ENCODE assay signal across 8 cellular contexts in the genomic region with DNA sequence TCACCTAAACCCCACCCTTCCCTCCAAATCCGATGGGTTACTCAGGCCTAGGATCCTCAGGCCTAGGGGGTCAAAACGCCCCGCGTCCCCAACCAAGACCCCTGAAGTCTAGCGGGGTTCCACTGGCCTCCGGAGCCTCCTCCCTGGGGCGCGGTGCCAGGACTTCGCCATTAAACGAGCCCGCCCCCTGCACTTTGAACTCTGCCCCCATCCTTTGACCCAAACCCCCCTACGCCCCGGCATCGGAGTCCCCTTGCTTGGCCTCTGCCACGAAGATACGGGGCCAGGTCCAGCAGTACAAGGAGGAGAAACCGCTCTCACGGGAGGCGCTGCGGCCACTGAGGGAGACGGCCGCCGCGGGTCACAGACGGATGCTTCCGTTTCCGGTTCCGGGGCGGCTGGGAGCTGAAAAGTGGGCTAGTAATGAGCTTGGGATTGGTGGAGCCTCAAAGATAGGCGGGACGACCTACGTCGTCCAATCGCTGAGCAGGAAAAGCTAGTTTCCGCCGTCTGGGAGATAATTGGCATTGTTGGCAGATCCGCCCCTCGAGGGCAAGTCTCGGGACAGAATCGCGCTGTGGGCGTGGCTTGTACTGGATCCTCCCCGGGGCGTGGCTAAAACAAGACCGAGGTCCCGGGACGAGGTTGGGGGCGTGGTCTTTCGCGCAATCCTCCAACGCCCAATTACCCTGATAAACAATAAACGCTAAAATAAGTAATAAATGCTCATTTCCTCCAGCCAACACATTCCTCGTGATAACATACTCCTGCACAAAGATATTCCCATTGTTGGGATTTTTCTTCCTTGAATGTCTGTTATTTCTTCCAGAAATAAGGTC. TPM values are rescaled to one million over a fixed set of nuclear protein-coding genes. Genes with fewer than 3 reads are reported as not detected.
DNase-seq lines count a peak whose midpoint lies in the region; ATAC-seq and TF ChIP-seq lines count a peak whose summit lies in the region.

No MANE protein-coding gene starts in this region.

- H3K27ac ChIP-seq in IMR-90 (ENCODE audit: insufficient read depth, low read length): peak overlapping the region; percentile 94

- H2AK9ac ChIP-seq in IMR-90 (replicated peaks; ENCODE audit: low read depth, low read length, poor library complexity): peak overlapping the region; percentile 98

- peak overlapping the region; percentile 70 for H3K4me3 ChIP-seq in IMR-90 (ENCODE audit: insufficient read depth, low read depth, low read length)
- peak overlapping the region; percentile 96 for H3K4me3 ChIP-seq in epithelial cell of esophagus (ENCODE audit: low read length)

- peak overlapping the region; percentile 31 for H2AK5ac ChIP-seq in IMR-90 (ENCODE audit: low read depth, low read length)

- no TSS peak for BruUV-seq in IMR-90 (replicated peaks; lab: Mats Ljungman, UMichigan)

- H4K20me1 ChIP-seq in IMR-90 (ENCODE audit: insufficient read depth, low read length): no peaks in the 10 kb centered on the region

- dilution Hi-C loops in IMR-90 (cut with HindIII; ENCODE audit: low sequenced_read_pairs, unreplicated experiment): no loop called here

- in situ Hi-C loops in IMR-90 (cut with MboI; ENCODE audit: low sequenced_read_pairs): loop anchor here (5.0 to 25.0 kb wide), 2 partner anchors 152 to 537 kb away; a partner anchor contains a TSS

- H3K27me3 ChIP-seq in IMR-90 (ENCODE audit: control insufficient read depth, insufficient read depth, low read length): no peaks in the 10 kb centered on the region

- peaks cover 13 to 17% of the 10 kb centered on the region in 2 experiments for H3K79me1 ChIP-seq in IMR-90 (ENCODE audit: low read depth in 1 of 2, low read length in 2 of 2)

- DNase-seq in DMS114 treated with DMSO at 0.1 percent for 48 hours (lab: John Stamatoyannopoulos, UW; ENCODE audit: unreplicated experiment) (peak; percentile 93), IMR-90 (peak; percentile 99), OCI-M1 (lab: John Stamatoyannopoulos, UW) (peak; percentile 98), activated T-cell treated with anti-CD3 and anti-CD28 coated beads for 48 hours (ENCODE audit: low read depth) (peak; percentile 99), epithelial cell of esophagus (ENCODE audit: low read depth) (peak; percentile 100), middle frontal gyrus (ENCODE audit: extremely low spot score, low spot score) (peak; percentile 98)
- peak; percentile 100 for DNase-seq in stimulated activated CD8-positive, alpha-beta memory T cell treated with anti-CD3 and anti-CD28 coated beads, Interleukin-2, amount 100 ng/mL, for 1 hour (ENCODE audit: low read depth in 2 of 2)

- H3K14ac ChIP-seq in IMR-90 (replicated peaks; ENCODE audit: low read depth, low read length): peak overlapping the region; percentile 94

- no peak overlapping the region; the same call in 1 of the 2 replicates for H3K18ac ChIP-seq in IMR-90 (ENCODE audit: low read depth, low read length)

- H2AFZ ChIP-seq in IMR-90 (replicated peaks; ENCODE audit: low read length, poor library complexity): peak overlapping the region; percentile 93

- H3K23ac ChIP-seq in IMR-90 (ENCODE audit: low read depth, low read length): peak overlapping the region; percentile 90

- H4K8ac ChIP-seq in IMR-90 (ENCODE audit: low read depth in 2 of 2, low read length in 2 of 2): peak overlapping the region; percentile 30 to 91

- H4K5ac ChIP-seq in IMR-90 (ENCODE audit: low read depth, low read length): peak overlapping the region; percentile 80

- 0 out of 2 replicates have a peak, but pooled peaks cover 2% of the 10 kb centered on the region for H3K4me1 ChIP-seq in IMR-90 (ENCODE audit: control insufficient read depth, insufficient read depth, low read length)

- CTCF ChIA-PET in IMR-90 (lab: Yijun Ruan, JAX): interaction anchor here (0.5 to 2.1 kb wide), 17 partner anchors 9 to 535 kb away, joined by 3 to 9 read pairs (median 3); a partner anchor contains a TSS

- H3K36me3 ChIP-seq in IMR-90 (ENCODE audit: control insufficient read depth, insufficient read depth, low read length): no peaks in the 10 kb centered on the region

- H3K9me1 ChIP-seq in IMR-90 (ENCODE audit: insufficient read depth, low read length): peaks cover 7% of the 10 kb centered on the region

- WGBS in IMR-90 (ENCODE audit: extremely low coverage in 2 of 2, insufficient read length in 1 of 2), 2 experiments: 0% methylated on average over 22 of the region's 53 CpGs; no CpG with 5 or more reads in 1 of the 2 experiments

- peak overlapping the region; percentile 58 for H4K91ac ChIP-seq in IMR-90 (ENCODE audit: insufficient read depth, low read depth, low read length)

- peak overlapping the region; percentile 45; the same call in 1 of the 2 replicates for H2BK120ac ChIP-seq in IMR-90 (ENCODE audit: low read depth, low read length)

- peak; percentile 90 for ATAC-seq in GM21529 (IDR thresholded peaks at IDR 0.05; ENCODE audit: unreplicated experiment)
- peak; percentile 97 for ATAC-seq in IMR-90 (ENCODE audit: low read depth)

- peak overlapping the region; percentile 87 for H3K4ac ChIP-seq in IMR-90 (ENCODE audit: low read depth, low read length)

- H2BK5ac ChIP-seq in IMR-90 (ENCODE audit: low read depth, low read length, poor library complexity, severe bottlenecking): peak overlapping the region; percentile 89

- peak overlapping the region; percentile 90 for H3K9ac ChIP-seq in IMR-90 (ENCODE audit: low read depth, low read length)

- TF ChIP-seq CTCF in IMR-90 (conservative IDR thresholded peaks at IDR 0.05; ENCODE audit: low read depth, low read length) (no peak), epithelial cell of esophagus (IDR thresholded peaks at IDR 0.05; ENCODE audit: insufficient read depth, low read depth, low read length, missing control alignments) (no peak)

- peak overlapping the region; percentile 84 for H3K56ac ChIP-seq in IMR-90 (ENCODE audit: extremely low read depth, insufficient read depth, low read length)

- POLR2A ChIA-PET in IMR-90 (lab: Charles Lee; ENCODE audit: unreplicated experiment): interaction anchor here (0.6 to 0.8 kb wide), 5 partner anchors 15 to 678 kb away, joined by 3 to 10 read pairs (median 4); no protein-coding TSS in a partner anchor

- no peak overlapping the region for H2BK15ac ChIP-seq in IMR-90 (ENCODE audit: low read depth, low read length)

- H2BK20ac ChIP-seq in IMR-90 (ENCODE audit: low read depth, low read length): no peak overlapping the region

- no peak for TF ChIP-seq RAD21 in IMR-90 (IDR thresholded peaks at IDR 0.05; ENCODE audit: low read length)

- peak overlapping the region; percentile 88 for H3K4me2 ChIP-seq in IMR-90 (ENCODE audit: low read depth, low read length)

- intact Hi-C loops in IMR-90 (cut with micrococcal nuclease): no loop called here

- peak; percentile 95 for TF ChIP-seq POLR2A in IMR-90 (IDR thresholded peaks at IDR 0.05; ENCODE audit: low read depth, low read length)

- H3K9me3 ChIP-seq in IMR-90 (ENCODE audit: control insufficient read depth, insufficient read depth, low read length): no peaks in the 10 kb centered on the region

TF ChIP-seq in IMR-90, 13 proteins besides CTCF, POLR2A, EP300 and RAD21:
- TF ChIP-seq NFE2L2 (IDR thresholded peaks at IDR 0.05; ENCODE audit: low read depth, low read length): 0 out of 2 replicates have a peak, but pooled peaks have one; percentile 8
- TF ChIP-seq MAFK (IDR thresholded peaks at IDR 0.05; ENCODE audit: low read depth, low read length): peak; percentile 28; the same call in 1 of the 2 replicates
- no peak for TF ChIP-seq RCOR1 (IDR thresholded peaks at IDR 0.05; ENCODE audit: insufficient replicate concordance, low read length)
- TF ChIP-seq MXI1 (IDR thresholded peaks at IDR 0.05; ENCODE audit: borderline replicate concordance, low read depth, low read length): 0 out of 2 replicates have a peak, but pooled peaks have one; percentile 22
- peak; percentile 44; the same call in 1 of the 2 replicates for TF ChIP-seq MAZ (IDR thresholded peaks at IDR 0.05; ENCODE audit: borderline replicate concordance, low read depth, low read length)
- no peak for TF ChIP-seq CHD1 (IDR thresholded peaks at IDR 0.05; ENCODE audit: low read depth, low read length)
- no peak for TF ChIP-seq FOS (IDR thresholded peaks at IDR 0.05; ENCODE audit: low read depth, low read length)

RNA-seq across cellular contexts. Expression of a gene that starts 5.7 kb away (rescaled TPM):
- total RNA-seq in IMR-90 (2012; rRNA removed): 5.3 and 6.5 TPM in 2 replicates
- polyA plus RNA-seq in IMR-90 (2012; rRNA removed): 3.6 and 3.9 TPM in 2 replicates
- 1.1 and 2.7 TPM in 2 replicates for polyA plus RNA-seq in IMR-90 (2012; cell fraction: cytosol; rRNA removed)
- 2.2 and 8.0 TPM in 2 replicates for polyA plus RNA-seq in IMR-90 (2012; cell fraction: nucleus; rRNA removed; ENCODE audit: low replicate concordance)

RNA-seq across cellular contexts. Expression of a gene that starts 26.9 kb away (rescaled TPM):
- under 0.01 and 0.28 TPM in 2 replicates for total RNA-seq in IMR-90 (2012; rRNA removed)
- 0.17 TPM in 1 of 2 replicates, not detected in the other for polyA plus RNA-seq in IMR-90 (2012; rRNA removed)
- 0.14 TPM in 1 of 2 replicates, not detected in the other for polyA plus RNA-seq in IMR-90 (2012; cell fraction: cytosol; rRNA removed)
- 0.50 and 0.67 TPM in 2 replicates for polyA plus RNA-seq in IMR-90 (2012; cell fraction: nucleus; rRNA removed; ENCODE audit: low replicate concordance)

RNA-seq across cellular contexts. Expression of a gene that starts 49.8 kb away (rescaled TPM):
- 6.1 and 8.6 TPM in 2 replicates for total RNA-seq in IMR-90 (2012; rRNA removed)
- 1.6 and 2.2 TPM in 2 replicates for polyA plus RNA-seq in IMR-90 (2012; rRNA removed)
- polyA plus RNA-seq in IMR-90 (2012; cell fraction: cytosol; rRNA removed): 0.47 and 0.66 TPM in 2 replicates
- polyA plus RNA-seq in IMR-90 (2012; cell fraction: nucleus; rRNA removed; ENCODE audit: low replicate concordance): 0.28 and 2.9 TPM in 2 replicates

Comparison
In these comparisons a context has a peak if more than half of its experiments do, and no peak if none do; other contexts are left out.
1. Peak in every context shown above with its lines: DNase-seq, ATAC-seq, H3K4me3 ChIP-seq and H3K27ac ChIP-seq.